8 cellular contexts compared by ENCODE assay signal in the genomic region with DNA sequence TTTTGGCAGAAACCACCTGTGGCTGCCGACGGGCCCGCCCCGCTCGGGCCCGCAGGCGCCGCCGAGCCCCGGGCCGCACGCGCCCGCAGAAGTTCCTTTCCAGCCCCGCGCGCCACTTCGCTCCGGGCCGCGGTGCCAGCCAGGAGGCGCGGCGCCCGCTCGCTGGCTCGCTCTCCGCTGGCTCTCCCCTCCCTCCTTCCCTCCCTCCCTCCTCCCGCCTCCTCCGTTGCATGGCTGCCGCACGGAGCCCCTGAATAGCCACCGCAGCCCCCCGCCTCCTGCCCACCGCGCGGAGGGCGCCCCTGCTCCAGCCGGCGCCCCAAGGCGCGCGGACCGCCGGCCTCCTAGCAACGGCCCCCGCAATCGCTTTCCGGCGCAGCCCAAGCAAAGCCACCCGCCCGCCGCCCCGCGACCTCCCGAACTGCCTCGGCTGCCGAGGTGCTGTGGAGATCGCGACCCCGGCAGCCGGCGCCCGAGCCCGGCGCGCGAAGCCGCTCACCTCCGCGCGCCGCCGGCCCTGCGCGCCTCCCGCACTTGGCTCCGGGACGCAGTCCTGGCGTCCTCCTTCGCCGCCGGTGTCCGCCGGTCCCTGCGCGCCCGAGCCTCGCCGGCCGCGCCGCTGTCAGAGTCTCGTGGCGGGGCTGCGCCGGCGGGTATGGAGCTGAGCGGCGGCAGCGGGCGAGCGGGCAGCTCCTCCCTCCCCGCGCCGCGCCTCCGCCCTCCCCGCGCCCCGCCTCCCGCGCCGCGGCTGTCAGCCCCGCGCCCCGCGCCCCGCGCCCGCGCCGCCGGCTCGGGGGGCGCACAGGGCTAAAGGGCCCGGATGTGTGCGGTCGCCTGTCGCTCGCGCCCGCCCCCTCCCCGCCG. TPM values are rescaled to one million over a fixed set of nuclear protein-coding genes. Genes with fewer than 3 reads are reported as not detected.
DNase-seq lines count a peak whose midpoint lies in the region; ATAC-seq and TF ChIP-seq lines count a peak whose summit lies in the region.

ZBTB7C (minus strand) TSS at position 657 of the 864 bp plus-strand sequence.

- H3K4me1 ChIP-seq in CD8-positive, alpha-beta memory T cell (ENCODE audit: insufficient read depth, low read length): no peaks in the 10 kb centered on the region
- no peaks in the 10 kb centered on the region for H3K4me1 ChIP-seq in OCI-LY7 (ENCODE audit: insufficient read depth, low read length, poor library complexity, severe bottlenecking)

- peak within 1 kb of the TSS; percentile 48 to 80 (median 71) for H3K4me3 Mint-ChIP-seq in CD8-positive, alpha-beta memory T cell
- H3K4me3 Mint-ChIP-seq in stimulated activated naive B cell treated with anti-CD40 and anti-IgM and Interleukin-4, amounts not matched to agents 10 μg/mL and 1 μg/mL and 100 μg/mL, for 72 hours: peak within 1 kb of the TSS; percentile 67 to 76

- H3K9me2 ChIP-seq in OCI-LY7 (ENCODE audit: insufficient read depth, low read length): no peaks in the 10 kb centered on the region

- DNase-seq in CD8-positive, alpha-beta memory T cell: no peak
- DNase-seq in H7 (peak; percentile 86), OCI-LY7 (ENCODE audit: low spot score) (no peak), cerebellum (ENCODE audit: low spot score) (peak; percentile 43), left kidney (ENCODE audit: low read depth, low spot score) (peak; percentile 79), NCI-H524 treated with DMSO at 0.1 percent for 48 hours (lab: John Stamatoyannopoulos, UW) (no peak), inferior parietal cortex (ENCODE audit: extremely low spot score) (no peak)
- DNase-seq in stimulated activated naive B cell treated with anti-CD40 and anti-IgM and Interleukin-4, amounts not matched to agents 10 μg/mL and 1 μg/mL and 100 μg/mL, for 72 hours: no peak

- no peaks in the 10 kb centered on the region for H3K36me3 ChIP-seq in CD8-positive, alpha-beta memory T cell (ENCODE audit: insufficient read depth, low read length)
- H3K36me3 ChIP-seq in H7 (replicated peaks; ENCODE audit: control insufficient read depth, insufficient read depth, low read length) (no peaks in the 10 kb centered on the region), OCI-LY7 (ENCODE audit: insufficient read depth, low read length) (no peaks in the 10 kb centered on the region)

- no peak within 1 kb of the TSS for H2AFZ ChIP-seq in OCI-LY7 (ENCODE audit: low read length)

- intact Hi-C loops in OCI-LY7 (cut with micrococcal nuclease; ENCODE audit: unreplicated experiment): no loop called here

- peaks cover 26% of the 10 kb centered on the region for H3K27me3 ChIP-seq in CD8-positive, alpha-beta memory T cell (ENCODE audit: insufficient read depth, low read length, poor library complexity, severe bottlenecking)
- peaks cover 64% of the 10 kb centered on the region for H3K27me3 ChIP-seq in H7 (ENCODE audit: control insufficient read depth, insufficient read depth, low read length)

- POLR2A ChIA-PET in CD8-positive, alpha-beta memory T cell (lab: Charles Lee): no interaction called here
- POLR2A ChIA-PET in OCI-LY7 (lab: Charles Lee): no interaction called here

- peaks cover 0 to 2% (median 0%) of the 10 kb centered on the region in 5 donors for H3K9me3 Mint-ChIP-seq in CD8-positive, alpha-beta memory T cell
- peaks cover 4 to 6% of the 10 kb centered on the region in 2 donors for H3K9me3 Mint-ChIP-seq in stimulated activated naive B cell treated with anti-CD40 and anti-IgM and Interleukin-4, amounts not matched to agents 10 μg/mL and 1 μg/mL and 100 μg/mL, for 72 hours

- no TSS peak for BruUV-seq in OCI-LY7 (replicated peaks; lab: Mats Ljungman, UMichigan)

- peak; percentile 17 to 22 for ATAC-seq in stimulated activated naive B cell treated with anti-CD40 and anti-IgM and Interleukin-4, amounts not matched to agents 10 μg/mL and 1 μg/mL and 100 μg/mL, for 72 hours (replicated peaks)

- no peaks in the 10 kb centered on the region for H3K79me2 ChIP-seq in OCI-LY7 (ENCODE audit: insufficient read depth, low read depth, low read length)

- H3K36me3 Mint-ChIP-seq in CD8-positive, alpha-beta memory T cell: no peaks in the 10 kb centered on the region
- no peaks in the 10 kb centered on the region for H3K36me3 Mint-ChIP-seq in stimulated activated naive B cell treated with anti-CD40 and anti-IgM and Interleukin-4, amounts not matched to agents 10 μg/mL and 1 μg/mL and 100 μg/mL, for 72 hours

- no peak within 1 kb of the TSS for H3K27ac ChIP-seq in CD8-positive, alpha-beta memory T cell (ENCODE audit: low read depth, low read length)
- H3K27ac ChIP-seq in OCI-LY7 (ENCODE audit: low read depth, low read length, poor library complexity, severe bottlenecking): no peak within 1 kb of the TSS

- CTCF ChIA-PET in CD8-positive, alpha-beta memory T cell (lab: Charles Lee): no interaction called here
- CTCF ChIA-PET in OCI-LY7 (lab: Charles Lee; ENCODE audit: unreplicated experiment): no interaction called here

- H4K20me1 ChIP-seq in OCI-LY7 (ENCODE audit: insufficient read depth, low read length): no peaks in the 10 kb centered on the region

- no peak within 1 kb of the TSS for H3K4me3 ChIP-seq in CD8-positive, alpha-beta memory T cell (ENCODE audit: low read length)
- H3K4me3 ChIP-seq in H7 (ENCODE audit: insufficient read depth, low read depth, low read length): peak within 1 kb of the TSS; percentile 67
- H3K4me3 ChIP-seq in OCI-LY7 (ENCODE audit: low read depth, low read length, poor library complexity, severe bottlenecking): peak within 1 kb of the TSS; percentile 67

- H3K9me3 ChIP-seq in CD8-positive, alpha-beta memory T cell (ENCODE audit: low read length): no peaks in the 10 kb centered on the region
- no peaks in the 10 kb centered on the region for H3K9me3 ChIP-seq in OCI-LY7 (ENCODE audit: low read length)

- no peak for TF ChIP-seq CTCF in OCI-LY7 (conservative IDR thresholded peaks at IDR 0.05; ENCODE audit: low read length)

- peaks cover 11 to 18% (median 15%) of the 10 kb centered on the region in 3 donors for H3K4me1 Mint-ChIP-seq in CD8-positive, alpha-beta memory T cell
- peaks cover 6 to 17% of the 10 kb centered on the region in 2 donors for H3K4me1 Mint-ChIP-seq in stimulated activated naive B cell treated with anti-CD40 and anti-IgM and Interleukin-4, amounts not matched to agents 10 μg/mL and 1 μg/mL and 100 μg/mL, for 72 hours

- peaks cover 52 to 77% of the 10 kb centered on the region in 2 donors for H3K27me3 Mint-ChIP-seq in CD8-positive, alpha-beta memory T cell
- peaks cover 62 to 70% of the 10 kb centered on the region in 2 donors for H3K27me3 Mint-ChIP-seq in stimulated activated naive B cell treated with anti-CD40 and anti-IgM and Interleukin-4, amounts not matched to agents 10 μg/mL and 1 μg/mL and 100 μg/mL, for 72 hours

- H3K4me2 ChIP-seq in OCI-LY7 (ENCODE audit: low read length): peak within 1 kb of the TSS; percentile 72

- H3K27ac Mint-ChIP-seq in CD8-positive, alpha-beta memory T cell: no peak within 1 kb of the TSS
- no peak within 1 kb of the TSS for H3K27ac Mint-ChIP-seq in stimulated activated naive B cell treated with anti-CD40 and anti-IgM and Interleukin-4, amounts not matched to agents 10 μg/mL and 1 μg/mL and 100 μg/mL, for 72 hours

RNA-seq across cellular contexts. Expression of gene ZBTB7C, which starts in this region (rescaled TPM):
- total RNA-seq in CD8-positive, alpha-beta memory T cell: under 1 TPM in 1 of 2 experiments, not detected in 1; 0.13 TPM
- not detected for polyA plus RNA-seq in CD8-positive, alpha-beta memory T cell
- total RNA-seq in H7 (2014; rRNA removed; shearing (Covaris generic)): 0.15 and 0.38 TPM in 2 replicates
- total RNA-seq in OCI-LY7 (2014; rRNA removed; shearing (Covaris generic)): not detected in 2 replicates
- not detected in 2 replicates for total RNA-seq in OCI-LY7 (2022)
- 3.9 TPM for total RNA-seq in cerebellum

Comparison
In these comparisons a context has a peak if more than half of its experiments do, and no peak if none do; other contexts are left out.
1. Peak in DNase-seq and H3K4me3 ChIP-seq in H7; RNA of the gene not detected or under 1 TPM.
2. DNase-seq: peak in cerebellum (single experiment) and left kidney (single experiment); none in CD8-positive, alpha-beta memory T cell (0 of 5), OCI-LY7 (single experiment), stimulated activated naive B cell treated with anti-CD40 and anti-IgM and Interleukin-4, amounts not matched to agents 10 μg/mL and 1 μg/mL and 100 μg/mL, for 72 hours (single experiment), NCI-H524 treated with DMSO at 0.1 percent for 48 hours (single experiment) and inferior parietal cortex (single experiment).